12 cellular contexts compared by ENCODE assay signal in the genomic region with DNA sequence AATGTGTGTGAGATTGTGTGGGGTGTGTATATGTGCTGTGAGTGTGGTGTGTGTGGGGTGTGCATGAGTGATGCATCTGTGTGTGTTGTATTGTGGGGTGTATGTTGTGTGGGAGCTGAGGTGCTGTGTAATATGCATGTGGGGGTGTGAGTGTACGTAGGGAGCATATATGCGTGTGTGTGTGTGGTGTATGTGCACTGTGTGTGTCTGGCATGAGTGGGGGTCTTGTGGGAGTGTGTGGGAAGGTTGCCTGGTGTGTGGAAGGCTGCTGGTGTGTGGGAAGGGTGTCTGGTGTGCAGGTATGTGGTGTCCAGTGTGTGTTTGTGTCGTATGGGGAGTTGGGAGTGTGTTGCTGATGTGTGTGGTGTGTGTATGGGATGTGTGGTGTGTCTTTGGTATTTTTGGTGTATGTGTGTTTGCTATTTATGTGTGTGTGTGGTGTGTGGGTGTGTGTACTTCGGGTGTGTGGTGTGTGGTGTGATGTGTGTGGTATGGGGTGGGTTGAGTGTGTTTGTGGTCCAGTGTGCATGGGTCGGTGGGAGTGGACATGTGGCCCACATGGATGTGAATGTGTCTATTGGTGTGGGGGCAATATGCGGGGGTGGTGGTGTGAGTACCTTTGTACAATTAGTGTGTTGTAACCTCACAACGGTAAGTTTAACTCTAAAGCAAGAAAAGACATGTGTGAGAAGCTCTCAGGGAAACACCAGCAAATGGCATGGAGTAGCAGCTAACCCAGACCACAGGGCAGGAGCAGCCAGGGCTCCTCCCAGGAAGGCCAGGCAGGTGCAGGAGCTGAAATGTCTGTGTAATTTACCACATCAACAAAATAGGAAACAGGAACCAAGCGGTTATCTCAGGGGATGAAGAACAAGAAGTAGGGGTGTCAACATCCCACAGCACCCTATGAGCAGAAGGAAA.
DNase-seq lines count a peak whose midpoint lies in the region; ATAC-seq and TF ChIP-seq lines count a peak whose summit lies in the region.
"Had no signal": no experiment of that assay in that cellular context is flagged by ENCODE, and none has a peak within 500 bp of the region (broad histone marks: within the 10 kb centered on the region; RNA-seq: fewer than 3 reads in every experiment).

No MANE protein-coding gene starts in this region.

- peak overlapping the region; percentile 26 for H3K27ac Mint-ChIP-seq in activated naive CD8-positive, alpha-beta T cell treated with anti-CD3 and anti-CD28 coated beads, Interleukin-2, amount 50 U/mL, for 24 hours
- H3K27ac Mint-ChIP-seq in stimulated activated memory B cell treated with anti-CD40 and anti-IgM and Interleukin-4, amounts not matched to agents 10 μg/mL and 1 μg/mL and 100 μg/mL, for 72 hours: peak overlapping the region; percentile 0
- H3K27ac Mint-ChIP-seq: mesothelial cell of epicardium had no signal

- H3K27ac ChIP-seq in RWPE1 (no peak overlapping the region), brain microvascular endothelial cell (no peak overlapping the region)

- H3K4me3 ChIP-seq in brain microvascular endothelial cell (ENCODE audit: low read depth, low read length): no peak overlapping the region

- no peaks in the 10 kb centered on the region for H3K27me3 ChIP-seq in brain microvascular endothelial cell (replicated peaks)

- no peak for ATAC-seq in activated naive CD8-positive, alpha-beta T cell treated with anti-CD3 and anti-CD28 coated beads, Interleukin-2, amount 50 U/mL, for 24 hours
- no peak for ATAC-seq in stimulated activated memory B cell treated with anti-CD40 and anti-IgM and Interleukin-4, amounts not matched to agents 10 μg/mL and 1 μg/mL and 100 μg/mL, for 72 hours
- ATAC-seq: PC-3 had no signal

- DNase-seq in activated T-cell treated with anti-CD3 and anti-CD28 coated beads, Interleukin-2, amount 50 U/mL, for 48 hours: peak; percentile 13
- DNase-seq in activated T-cell treated with anti-CD3 and anti-CD28 coated beads, Interleukin-2, amount 50 U/mL, for 1 hour: no peak
- DNase-seq in NAMALWA (ENCODE audit: low spot score) (peak; percentile 50), RWPE1 (ENCODE audit: low spot score) (no peak), brain microvascular endothelial cell (no peak), NK-92 (lab: John Stamatoyannopoulos, UW; ENCODE audit: unreplicated experiment) (no peak)
- DNase-seq in activated naive CD8-positive, alpha-beta T cell treated with anti-CD3 and anti-CD28 coated beads, Interleukin-2, amount 50 U/mL, for 24 hours: no peak
- DNase-seq: activated CD8-positive, alpha-beta memory T cell treated with anti-CD3 and anti-CD28 coated beads, Interleukin-2, amount 50 U/mL, for 48 hours; NCI-H2171; PC-3 had no signal

- no peaks in the 10 kb centered on the region for H3K9me3 Mint-ChIP-seq in activated naive CD8-positive, alpha-beta T cell treated with anti-CD3 and anti-CD28 coated beads, Interleukin-2, amount 50 U/mL, for 24 hours
- no peaks in the 10 kb centered on the region for H3K9me3 Mint-ChIP-seq in stimulated activated memory B cell treated with anti-CD40 and anti-IgM and Interleukin-4, amounts not matched to agents 10 μg/mL and 1 μg/mL and 100 μg/mL, for 72 hours
- H3K9me3 Mint-ChIP-seq: mesothelial cell of epicardium had no signal

- H3K4me3 Mint-ChIP-seq in activated naive CD8-positive, alpha-beta T cell treated with anti-CD3 and anti-CD28 coated beads, Interleukin-2, amount 50 U/mL, for 24 hours: no peak overlapping the region
- no peak overlapping the region for H3K4me3 Mint-ChIP-seq in stimulated activated memory B cell treated with anti-CD40 and anti-IgM and Interleukin-4, amounts not matched to agents 10 μg/mL and 1 μg/mL and 100 μg/mL, for 72 hours
- H3K4me3 Mint-ChIP-seq: mesothelial cell of epicardium had no signal

- no peaks in the 10 kb centered on the region for H3K36me3 Mint-ChIP-seq in activated naive CD8-positive, alpha-beta T cell treated with anti-CD3 and anti-CD28 coated beads, Interleukin-2, amount 50 U/mL, for 24 hours (ENCODE audit: low read depth)
- no peaks in the 10 kb centered on the region for H3K36me3 Mint-ChIP-seq in stimulated activated memory B cell treated with anti-CD40 and anti-IgM and Interleukin-4, amounts not matched to agents 10 μg/mL and 1 μg/mL and 100 μg/mL, for 72 hours
- H3K36me3 Mint-ChIP-seq: mesothelial cell of epicardium had no signal

- in situ Hi-C loops in brain microvascular endothelial cell (cut with HindIII; ENCODE audit: low pct_ligation_motif_present, low sequenced_read_pairs): no loop called here

- no peaks in the 10 kb centered on the region for H3K36me3 ChIP-seq in brain microvascular endothelial cell (replicated peaks)

- POLR2A ChIA-PET in RWPE1 (lab: Yijun Ruan, JAX; ENCODE audit: low non-redundant PET): no interaction called here

- H3K27me3 Mint-ChIP-seq in activated naive CD8-positive, alpha-beta T cell treated with anti-CD3 and anti-CD28 coated beads, Interleukin-2, amount 50 U/mL, for 24 hours: no peaks in the 10 kb centered on the region
- peaks cover 13% of the 10 kb centered on the region for H3K27me3 Mint-ChIP-seq in stimulated activated memory B cell treated with anti-CD40 and anti-IgM and Interleukin-4, amounts not matched to agents 10 μg/mL and 1 μg/mL and 100 μg/mL, for 72 hours

- peaks cover 27% of the 10 kb centered on the region for H3K4me1 Mint-ChIP-seq in activated naive CD8-positive, alpha-beta T cell treated with anti-CD3 and anti-CD28 coated beads, Interleukin-2, amount 50 U/mL, for 24 hours
- peaks cover 24% of the 10 kb centered on the region for H3K4me1 Mint-ChIP-seq in stimulated activated memory B cell treated with anti-CD40 and anti-IgM and Interleukin-4, amounts not matched to agents 10 μg/mL and 1 μg/mL and 100 μg/mL, for 72 hours
- H3K4me1 Mint-ChIP-seq: mesothelial cell of epicardium had no signal

- TF ChIP-seq CTCF in RWPE1 (conservative IDR thresholded peaks at IDR 0.05; ENCODE audit: low read depth): no peak
- no peak for TF ChIP-seq CTCF in brain microvascular endothelial cell (IDR thresholded peaks at IDR 0.05; ENCODE audit: low read depth, low read length, missing control alignments)

- CTCF ChIA-PET in RWPE1 (lab: Yijun Ruan, JAX): no interaction called here

Comparison
In these comparisons a context has a peak if more than half of its experiments do, and no peak if none do; other contexts are left out.
1. DNase-seq: peak in activated T-cell treated with anti-CD3 and anti-CD28 coated beads, Interleukin-2, amount 50 U/mL, for 48 hours (2 of 2) and NAMALWA (single experiment); none in activated T-cell treated with anti-CD3 and anti-CD28 coated beads, Interleukin-2, amount 50 U/mL, for 1 hour (single experiment), activated naive CD8-positive, alpha-beta T cell treated with anti-CD3 and anti-CD28 coated beads, Interleukin-2, amount 50 U/mL, for 24 hours (single experiment), RWPE1 (single experiment), brain microvascular endothelial cell (single experiment) and NK-92 (single experiment).